ENCODE assay signal across 11 cellular contexts in the genomic region with DNA sequence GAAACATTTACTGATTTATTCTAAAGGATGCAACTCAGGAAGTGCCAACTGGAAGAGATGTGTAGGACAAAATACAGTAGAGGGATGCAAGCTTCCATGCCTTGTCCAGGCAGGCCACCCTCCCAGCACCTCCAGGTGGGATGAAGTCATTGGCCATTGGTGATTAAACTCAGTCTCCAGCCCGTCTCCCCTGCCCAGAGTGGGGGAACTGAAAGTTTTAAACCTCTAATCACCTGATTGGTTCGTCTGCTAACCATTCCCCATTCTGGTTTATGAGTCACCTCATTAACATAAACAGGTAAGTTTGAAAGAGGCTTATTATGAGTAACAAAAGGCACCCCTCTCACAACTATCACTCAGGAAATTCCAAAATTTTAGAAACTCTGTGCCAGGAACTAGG. TPM values are rescaled to one million over a fixed set of nuclear protein-coding genes. Genes with fewer than 3 reads are reported as not detected.
A peak's percentile ranks its signal among the peaks of the same experiment; 100 is the strongest.
DNase-seq lines count a peak whose midpoint lies in the region; ATAC-seq and TF ChIP-seq lines count a peak whose summit lies in the region.
"Had no signal": no experiment of that assay in that cellular context is flagged by ENCODE, and none has a peak within 500 bp of the region (broad histone marks: within the 10 kb centered on the region; RNA-seq: fewer than 3 reads in every experiment).

No MANE protein-coding gene starts in this region.

- H3K36me3 ChIP-seq in H7 (replicated peaks; ENCODE audit: control insufficient read depth, insufficient read depth, low read length) = no peaks in the 10 kb centered on the region
- H3K36me3 ChIP-seq in A673 (ENCODE audit: insufficient read depth, low read length, poor library complexity, severe bottlenecking) = no peaks in the 10 kb centered on the region

- BruUV-seq in A673 (replicated peaks; lab: Mats Ljungman, UMichigan) = no TSS peak

- ATAC-seq in GM18502 (IDR thresholded peaks at IDR 0.05; ENCODE audit: poor library complexity, unreplicated experiment) (peak; percentile 28), GM19395 (IDR thresholded peaks at IDR 0.05; ENCODE audit: unreplicated experiment) (peak; percentile 35), HG03439 (IDR thresholded peaks at IDR 0.05; ENCODE audit: unreplicated experiment) (peak; percentile 19), foreskin keratinocyte (peak; percentile 51)
- ATAC-seq: HCT116 had no signal

- H3K4me1 ChIP-seq in foreskin keratinocyte = peaks cover 60% of the 10 kb centered on the region
- H3K4me1 ChIP-seq in A673 (ENCODE audit: insufficient read depth, low read length, poor library complexity, severe bottlenecking) = peaks cover 28% of the 10 kb centered on the region

- intact Hi-C loops in A673 (cut with micrococcal nuclease; ENCODE audit: unreplicated experiment) = no loop called here

- H3K9me3 ChIP-seq in A673 (ENCODE audit: low read depth, low read length, poor library complexity, severe bottlenecking) = no peaks in the 10 kb centered on the region

- CTCF ChIA-PET in A673 (lab: Charles Lee) = no interaction called here

- H3K27ac ChIP-seq in foreskin keratinocyte (no peak overlapping the region), coronary artery (no peak overlapping the region), A673 (ENCODE audit: low read depth, low read length, poor library complexity, severe bottlenecking) (no peak overlapping the region)

- DNase-seq in foreskin keratinocyte = peak; percentile 51 to 62
- no peak for DNase-seq in coronary artery (ENCODE audit: low spot score)
- DNase-seq in NCI-H446 treated with DMSO at 0.1 percent for 48 hours (lab: John Stamatoyannopoulos, UW) = no peak
- DNase-seq in H7 = no peak
- DNase-seq in A673 (ENCODE audit: low spot score) = no peak
- DNase-seq: central memory CD4-positive, alpha-beta T cell; NCI-H774 had no signal

- H3K27me3 ChIP-seq in foreskin keratinocyte = no peaks in the 10 kb centered on the region
- no peaks in the 10 kb centered on the region for H3K27me3 ChIP-seq in H7 (ENCODE audit: control insufficient read depth, insufficient read depth, low read length)
- no peaks in the 10 kb centered on the region for H3K27me3 ChIP-seq in A673 (replicated peaks; ENCODE audit: insufficient read depth, low read depth, low read length, poor library complexity)

- no peak for TF ChIP-seq CTCF in foreskin keratinocyte (conservative IDR thresholded peaks at IDR 0.05)
- TF ChIP-seq CTCF in coronary artery (IDR thresholded peaks at IDR 0.05) = no peak
- TF ChIP-seq CTCF in A673 (conservative IDR thresholded peaks at IDR 0.05; ENCODE audit: low read depth, low read length) = no peak

- H3K4me3 ChIP-seq in coronary artery (no peak overlapping the region), H7 (ENCODE audit: insufficient read depth, low read depth, low read length) (no peak overlapping the region), A673 (ENCODE audit: low read depth, low read length, poor library complexity, severe bottlenecking) (no peak overlapping the region)

- POLR2A ChIA-PET in A673 (lab: Charles Lee; ENCODE audit: low non-redundant PET) = no interaction called here

RNA-seq across cellular contexts. Expression of a gene that starts 8.1 kb away (rescaled TPM):
- 17.1 and 19.4 TPM in 2 replicates for total RNA-seq in foreskin keratinocyte
- 7.6 and 8.2 TPM in 2 replicates for polyA plus RNA-seq in foreskin keratinocyte
- total RNA-seq in H7 (2014; rRNA removed; shearing (Covaris generic)) = 38.6 and 45.8 TPM in 2 replicates
- 6.3 and 6.8 TPM in 2 replicates for total RNA-seq in A673 (2021)

Comparison
In these comparisons a context has a peak if more than half of its experiments do, and no peak if none do; other contexts are left out.
1. DNase-seq: peak in foreskin keratinocyte (2 of 2); none in coronary artery (single experiment), NCI-H446 treated with DMSO at 0.1 percent for 48 hours (single experiment), H7 (single experiment) and A673 (single experiment).
2. Peak in every context shown above with its lines, with median percentiles within 50 percentile points of each other: ATAC-seq.